ENCODE assay signal across 12 cellular contexts in genomic region chr18:79413025-79413424, GRCh38.
"Had no signal": no experiment of that assay in that cellular context is flagged by ENCODE, and none has a peak within 500 bp of the region (broad histone marks: within the 10 kb centered on the region; RNA-seq: fewer than 3 reads in every experiment).

No MANE protein-coding gene starts in this region.

- DNase-seq: activated CD4-positive, alpha-beta T cell treated with anti-CD3 and anti-CD28 coated beads, Interleukin-2, amount 10 ng/mL, durations not matched to agents 7 days and 5 days; activated gamma-delta T cell treated with Interleukin-2 at 50 U/mL for 16 hours; activated T-cell treated with anti-CD3 and anti-CD28 coated beads for 4 hours; foreskin melanocyte; small intestine; substantia nigra; trophoblast cell had no signal

- H3K4me1 ChIP-seq: right atrium auricular region had no signal

- H3K9me3 Mint-ChIP-seq: activated CD4-positive, alpha-beta T cell treated with anti-CD3 and anti-CD28 coated beads, Interleukin-2, amount 10 ng/mL, durations not matched to agents 7 days and 5 days; mesothelial cell of epicardium; stimulated activated effector memory CD8-positive, alpha-beta T cell treated with anti-CD3 and anti-CD28 coated beads, Interleukin-12 subunit alpha, Interleukin-12 subunit beta, amount 100 ng/mL, for 72 hours had no signal

- H3K9me3 ChIP-seq: heart left ventricle, right atrium auricular region had no signal

- H3K27ac Mint-ChIP-seq: activated CD4-positive, alpha-beta T cell treated with anti-CD3 and anti-CD28 coated beads, Interleukin-2, amount 10 ng/mL, durations not matched to agents 7 days and 5 days; mesothelial cell of epicardium; stimulated activated effector memory CD8-positive, alpha-beta T cell treated with anti-CD3 and anti-CD28 coated beads, Interleukin-12 subunit alpha, Interleukin-12 subunit beta, amount 100 ng/mL, for 72 hours had no signal

- H3K27me3 Mint-ChIP-seq: activated CD4-positive, alpha-beta T cell treated with anti-CD3 and anti-CD28 coated beads, Interleukin-2, amount 10 ng/mL, durations not matched to agents 7 days and 5 days had no signal

- H3K4me3 ChIP-seq: cardiac muscle cell, heart left ventricle, right atrium auricular region had no signal

- ATAC-seq: heart left ventricle; stimulated activated effector memory CD8-positive, alpha-beta T cell treated with anti-CD3 and anti-CD28 coated beads, Interleukin-12 subunit alpha, Interleukin-12 subunit beta, amount 100 ng/mL, for 72 hours had no signal

- H3K36me3 ChIP-seq: cardiac muscle cell had no signal

- H3K27me3 ChIP-seq: cardiac muscle cell, heart left ventricle, right atrium auricular region had no signal

- H3K4me3 Mint-ChIP-seq: activated CD4-positive, alpha-beta T cell treated with anti-CD3 and anti-CD28 coated beads, Interleukin-2, amount 10 ng/mL, durations not matched to agents 7 days and 5 days; mesothelial cell of epicardium; stimulated activated effector memory CD8-positive, alpha-beta T cell treated with anti-CD3 and anti-CD28 coated beads, Interleukin-12 subunit alpha, Interleukin-12 subunit beta, amount 100 ng/mL, for 72 hours had no signal

- H3K4me1 Mint-ChIP-seq: mesothelial cell of epicardium had no signal

- H3K27ac ChIP-seq: heart left ventricle, right atrium auricular region had no signal
